ENCODE assay signal across 8 cellular contexts in the genomic region with DNA sequence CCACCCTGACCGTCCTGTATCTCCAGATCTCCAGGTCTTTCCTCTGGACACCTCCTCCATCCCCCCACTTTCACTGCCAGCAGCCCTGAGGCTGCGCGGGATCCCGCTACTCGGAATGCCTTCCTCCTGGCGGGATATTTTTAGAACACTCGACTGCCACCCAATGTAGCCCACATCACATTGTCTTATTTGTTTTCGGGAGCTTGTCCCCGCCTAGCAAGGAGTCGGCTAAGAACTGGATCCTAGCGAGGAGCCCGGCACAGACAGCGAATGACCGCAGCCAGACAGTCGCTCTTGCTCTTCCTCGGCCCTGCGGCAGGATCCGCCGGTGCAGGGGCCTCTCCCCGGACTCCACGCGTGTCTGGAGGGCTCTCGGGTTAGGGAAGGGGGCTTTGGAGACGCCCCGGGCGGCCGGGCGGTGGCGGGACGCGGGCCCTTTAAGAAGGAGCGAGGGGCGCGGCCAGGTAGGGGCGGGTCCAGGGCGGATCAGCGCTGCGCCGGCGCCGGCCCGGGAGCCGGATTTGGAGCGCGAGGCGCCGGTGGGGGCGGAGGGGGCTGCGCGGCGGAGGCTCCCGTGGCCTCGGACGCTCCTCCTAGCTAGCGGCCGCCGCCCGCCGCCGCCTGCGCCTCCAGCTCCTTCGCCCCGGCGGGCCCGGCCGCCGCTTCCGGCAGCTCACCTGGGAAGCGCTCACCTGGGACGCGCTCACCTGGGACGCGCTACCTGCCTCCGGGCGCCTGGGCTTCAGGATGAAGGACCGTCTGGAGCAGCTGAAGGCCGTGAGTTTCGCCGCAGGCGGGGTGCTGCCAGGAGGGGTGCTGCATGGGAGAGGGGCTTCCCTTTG. TPM values are rescaled to one million over a fixed set of nuclear protein-coding genes. Genes with fewer than 3 reads are reported as not detected.
A peak's percentile ranks its signal among the peaks of the same experiment; 100 is the strongest.
DNase-seq lines count a peak whose midpoint lies in the region; ATAC-seq and TF ChIP-seq lines count a peak whose summit lies in the region.

A gene (plus strand): TSS at position 518 of the 842 bp plus-strand sequence. CDS start 230 bp downstream, at position 748.

- H4K20me1 ChIP-seq in IMR-90 (ENCODE audit: insufficient read depth, low read length) (peaks cover 5% of the 10 kb centered on the region; the same call in 1 of the 2 replicates), neural progenitor cell (ENCODE audit: low read depth) (peaks cover 21% of the 10 kb centered on the region)

- H3K9ac ChIP-seq in IMR-90 (ENCODE audit: low read depth, low read length) (peak within 1 kb of the TSS; percentile 61), neural progenitor cell (peak within 1 kb of the TSS; percentile 61)

- in situ Hi-C loops in IMR-90 (cut with MboI; ENCODE audit: low sequenced_read_pairs): loop anchor here (5.0 kb wide), 1 partner anchor 47 kb away; no protein-coding TSS in a partner anchor

- H3K14ac ChIP-seq in IMR-90 (replicated peaks; ENCODE audit: low read depth, low read length): peak within 1 kb of the TSS; percentile 43

- peak within 1 kb of the TSS; percentile 78 for H2BK120ac ChIP-seq in IMR-90 (ENCODE audit: low read depth, low read length)

- no peak for TF ChIP-seq EP300 in stomach (IDR thresholded peaks at IDR 0.05)

- no peak for TF ChIP-seq RAD21 in IMR-90 (IDR thresholded peaks at IDR 0.05; ENCODE audit: low read length)

- dilution Hi-C loops in IMR-90 (cut with HindIII; ENCODE audit: low sequenced_read_pairs, unreplicated experiment): no loop called here

- BruUV-seq in Caco-2 (replicated peaks; lab: Mats Ljungman, UMichigan) (TSS peak; percentile 80), IMR-90 (replicated peaks; lab: Mats Ljungman, UMichigan) (no TSS peak)

- 0 out of 3 replicates have a peak within 1 kb of the TSS, but pooled peaks have one; percentile 70 for H2BK15ac ChIP-seq in IMR-90 (ENCODE audit: low read depth, low read length)

- peaks cover 22% of the 10 kb centered on the region for H3F3A ChIP-seq in neural progenitor cell (ENCODE audit: low read depth)

- H2BK20ac ChIP-seq in IMR-90 (ENCODE audit: low read depth, low read length): peak within 1 kb of the TSS; percentile 36; the same call in 1 of the 2 replicates

- H4K8ac ChIP-seq in IMR-90 (ENCODE audit: low read depth in 2 of 2, low read length in 2 of 2): peak within 1 kb of the TSS; percentile 16 to 66; a peak in 1 of 4 replicates

- H3K4ac ChIP-seq in IMR-90 (ENCODE audit: low read depth, low read length): peak within 1 kb of the TSS; percentile 68

- H3K4me3 Mint-ChIP-seq in Caco-2 (ENCODE audit: unreplicated experiment): peak within 1 kb of the TSS; percentile 83
- peak within 1 kb of the TSS; percentile 94 for H3K4me3 Mint-ChIP-seq in neural progenitor cell

- H2BK5ac ChIP-seq in IMR-90 (ENCODE audit: low read depth, low read length, poor library complexity, severe bottlenecking): peak within 1 kb of the TSS; percentile 62

- H3K27ac ChIP-seq in IMR-90 (ENCODE audit: insufficient read depth, low read length) (peak within 1 kb of the TSS; percentile 37), RWPE2 (ENCODE audit: poor library complexity, severe bottlenecking) (peak within 1 kb of the TSS; percentile 77), neural progenitor cell (no peak within 1 kb of the TSS), stomach (peak within 1 kb of the TSS; percentile 92 to 97 (median 95))

- TF ChIP-seq CTCF in Caco-2 (IDR thresholded peaks at IDR 0.05; ENCODE audit: insufficient read depth in 1 of 2, low read depth in 1 of 2, low read length in 1 of 2, severe bottlenecking in 1 of 2, unreplicated experiment in 1 of 2) (no peak), IMR-90 (conservative IDR thresholded peaks at IDR 0.05; ENCODE audit: low read depth, low read length) (no peak), RWPE2 (IDR thresholded peaks at IDR 0.05; ENCODE audit: poor library complexity, severe bottlenecking) (no peak), foreskin fibroblast (IDR thresholded peaks at IDR 0.05; ENCODE audit: low read depth, low read length) (no peak), neural progenitor cell (IDR thresholded peaks at IDR 0.05) (no peak), stomach (IDR thresholded peaks at IDR 0.05) (no peak)

- peak within 1 kb of the TSS; percentile 98 for H3K4me2 ChIP-seq in IMR-90 (ENCODE audit: low read depth, low read length)
- H3K4me2 ChIP-seq in neural progenitor cell: peak within 1 kb of the TSS; percentile 88

- ATAC-seq in GM21528 (IDR thresholded peaks at IDR 0.05; ENCODE audit: low FRiP score, unreplicated experiment): peak; percentile 70
- peak; percentile 83 for ATAC-seq in IMR-90 (ENCODE audit: low read depth)
- ATAC-seq in RWPE2 (ENCODE audit: low read depth): peak; percentile 70

- peak within 1 kb of the TSS; percentile 60; the same call in 1 of the 2 replicates for H2AK5ac ChIP-seq in IMR-90 (ENCODE audit: low read depth, low read length)

- H3K4me1 Mint-ChIP-seq in Caco-2 (ENCODE audit: low read depth, unreplicated experiment): peaks cover 20% of the 10 kb centered on the region
- peaks cover 20% of the 10 kb centered on the region for H3K4me1 Mint-ChIP-seq in neural progenitor cell

- H3K18ac ChIP-seq in IMR-90 (ENCODE audit: low read depth, low read length): peak within 1 kb of the TSS; percentile 84

- peak within 1 kb of the TSS; percentile 98 for H3K27ac Mint-ChIP-seq in Caco-2 (ENCODE audit: unreplicated experiment)
- H3K27ac Mint-ChIP-seq in neural progenitor cell: no peak within 1 kb of the TSS

- 1% methylated on average over 50 of the region's 80 CpGs; no CpG with 5 or more reads in 1 of the 2 experiments for WGBS in IMR-90 (ENCODE audit: extremely low coverage in 2 of 2, insufficient read length in 1 of 2), 2 experiments
- 0 to 1% (median 0%) methylated on average over 25 to 80 of the region's 80 CpGs for WGBS in stomach, 5 donors

- TF ChIP-seq POLR2A in IMR-90 (IDR thresholded peaks at IDR 0.05; ENCODE audit: low read depth, low read length) (no peak), stomach (IDR thresholded peaks at IDR 0.05) (no peak)

- H3K9me3 Mint-ChIP-seq in Caco-2 (ENCODE audit: unreplicated experiment) (no peaks in the 10 kb centered on the region), neural progenitor cell (no peaks in the 10 kb centered on the region)

- intact Hi-C loops in Caco-2 (cut with micrococcal nuclease; ENCODE audit: unreplicated experiment) (loop anchor here (1.0 to 10.0 kb wide), 7 partner anchors 21 to 580 kb away; a partner anchor contains a TSS), IMR-90 (cut with micrococcal nuclease) (loop anchor here (1.0 to 5.0 kb wide), 7 partner anchors 32 to 437 kb away; a partner anchor contains a TSS), stomach (cut with DNase I; ENCODE audit: low total_unique reads) (loop anchor here (5.0 kb wide), 1 partner anchor 47 kb away; no protein-coding TSS in a partner anchor)

- POLR2A ChIA-PET in Caco-2 (lab: Charles Lee) (interaction anchor here (0.5 to 4.0 kb wide), 10 partner anchors 10 to 140 kb away, joined by 3 to 18 read pairs (median 3); a partner anchor contains a TSS), IMR-90 (lab: Charles Lee; ENCODE audit: unreplicated experiment) (no interaction called here)

- CTCF ChIA-PET in Caco-2 (lab: Charles Lee): interaction anchor here (0.7 to 2.0 kb wide), 15 partner anchors 17 to 204 kb away, joined by 3 to 13 read pairs (median 5); a partner anchor contains a TSS
- CTCF ChIA-PET in IMR-90 (lab: Yijun Ruan, JAX): interaction anchor here (0.5 to 1.9 kb wide), 11 partner anchors 10 to 47 kb away, joined by 3 to 5 read pairs (median 3); no protein-coding TSS in a partner anchor

- no peaks in the 10 kb centered on the region for H3K9me3 ChIP-seq in Caco-2
- H3K9me3 ChIP-seq in IMR-90 (ENCODE audit: control insufficient read depth, insufficient read depth, low read length): no peaks in the 10 kb centered on the region
- H3K9me3 ChIP-seq in RWPE2 (ENCODE audit: severe bottlenecking): no peaks in the 10 kb centered on the region
- H3K9me3 ChIP-seq in neural progenitor cell (ENCODE audit: low read depth): no peaks in the 10 kb centered on the region
- no peaks in the 10 kb centered on the region for H3K9me3 ChIP-seq in stomach

- H3K4me1 ChIP-seq in Caco-2 (peaks cover 32% of the 10 kb centered on the region), IMR-90 (ENCODE audit: control insufficient read depth, insufficient read depth, low read length) (peaks cover 5% of the 10 kb centered on the region), RWPE2 (ENCODE audit: insufficient read depth, poor library complexity, severe bottlenecking) (peaks cover 16% of the 10 kb centered on the region), neural progenitor cell (no peaks in the 10 kb centered on the region), stomach (peaks cover 17 to 59% (median 51%) of the 10 kb centered on the region in 4 donors)

- H3K79me1 ChIP-seq in IMR-90 (ENCODE audit: low read depth in 1 of 2, low read length in 2 of 2): peaks cover 0 to 23% of the 10 kb centered on the region in 2 experiments; a peak in 3 of 4 replicates

- no peaks in the 10 kb centered on the region for H3K27me3 ChIP-seq in Caco-2 (replicated peaks; ENCODE audit: control insufficient read depth, insufficient read depth, low read length)
- H3K27me3 ChIP-seq in IMR-90 (ENCODE audit: control insufficient read depth, insufficient read depth, low read length): no peaks in the 10 kb centered on the region
- H3K27me3 ChIP-seq in RWPE2 (ENCODE audit: insufficient read depth, poor library complexity, severe bottlenecking): no peaks in the 10 kb centered on the region
- H3K27me3 ChIP-seq in neural progenitor cell: no peaks in the 10 kb centered on the region
- H3K27me3 ChIP-seq in stomach: no peaks in the 10 kb centered on the region

- peak within 1 kb of the TSS; percentile 64 for H4K91ac ChIP-seq in IMR-90 (ENCODE audit: insufficient read depth, low read depth, low read length)

- H3K36me3 ChIP-seq in Caco-2 (ENCODE audit: control insufficient read depth, insufficient read depth, low read length) (peaks cover 1% of the 10 kb centered on the region; the same call in 1 of the 2 replicates), IMR-90 (ENCODE audit: control insufficient read depth, insufficient read depth, low read length) (no peaks in the 10 kb centered on the region), RWPE2 (ENCODE audit: low read depth) (0 out of 2 replicates have a peak, but pooled peaks cover 8% of the 10 kb centered on the region), neural progenitor cell (no peaks in the 10 kb centered on the region), stomach (no peaks in the 10 kb centered on the region)

- DNase-seq in Caco-2: peak; percentile 74 to 88
- DNase-seq in IMR-90: peak; percentile 35
- DNase-seq in RWPE2 (ENCODE audit: low spot score): peak; percentile 73
- peak; percentile 15 to 71 (median 32) for DNase-seq in activated naive CD4-positive, alpha-beta T cell (lab: John Stamatoyannopoulos, UW)
- peak; percentile 75 to 86 for DNase-seq in foreskin fibroblast
- DNase-seq in neural progenitor cell (ENCODE audit: low spot score): peak; percentile 88
- DNase-seq in stomach: peak; percentile 87

- H3K27me3 Mint-ChIP-seq in Caco-2 (ENCODE audit: insufficient read depth, unreplicated experiment) (no peaks in the 10 kb centered on the region), neural progenitor cell (ENCODE audit: insufficient read depth, low read depth) (peaks cover 17% of the 10 kb centered on the region)

- H4K5ac ChIP-seq in IMR-90 (ENCODE audit: low read depth, low read length): peak within 1 kb of the TSS; percentile 73; the same call in 1 of the 2 replicates

- peaks cover 5% of the 10 kb centered on the region; the same call in 1 of the 2 replicates for H3K9me1 ChIP-seq in IMR-90 (ENCODE audit: insufficient read depth, low read length)

- peak within 1 kb of the TSS; percentile 93 for H2AK9ac ChIP-seq in IMR-90 (replicated peaks; ENCODE audit: low read depth, low read length, poor library complexity)

- H3K36me3 Mint-ChIP-seq in Caco-2 (ENCODE audit: insufficient read depth, unreplicated experiment) (peaks cover 50% of the 10 kb centered on the region), neural progenitor cell (no peaks in the 10 kb centered on the region)

- H2AFZ ChIP-seq in IMR-90 (replicated peaks; ENCODE audit: low read length, poor library complexity) (peak within 1 kb of the TSS; percentile 96), neural progenitor cell (replicated peaks) (peak within 1 kb of the TSS; percentile 95)

- H3K4me3 ChIP-seq in Caco-2 (ENCODE audit: low read depth, low read length) (peak within 1 kb of the TSS; percentile 96), IMR-90 (ENCODE audit: insufficient read depth, low read depth, low read length) (peak within 1 kb of the TSS; percentile 83), RWPE2 (ENCODE audit: severe bottlenecking) (peak within 1 kb of the TSS; percentile 86), foreskin fibroblast (ENCODE audit: low read depth in 1 of 2, low read length in 2 of 2) (peak within 1 kb of the TSS; percentile 66 to 81), neural progenitor cell (peak within 1 kb of the TSS; percentile 84), stomach (peak within 1 kb of the TSS; percentile 73 to 89 (median 83))

- H3K23ac ChIP-seq in IMR-90 (ENCODE audit: low read depth, low read length): peak within 1 kb of the TSS; percentile 70

- H3K79me2 ChIP-seq in neural progenitor cell (ENCODE audit: low read depth): peaks cover 44% of the 10 kb centered on the region

- no peak within 1 kb of the TSS; the same call in 1 of the 2 replicates for H3K56ac ChIP-seq in IMR-90 (ENCODE audit: extremely low read depth, insufficient read depth, low read length)

RNA-seq across cellular contexts. Expression of the gene that starts here (rescaled TPM):
- total RNA-seq in Caco-2 (2022) (178 and 181 TPM in 2 replicates), IMR-90 (2012; rRNA removed) (5.4 and 7.5 TPM in 2 replicates), neural progenitor cell (ENCODE audit: low replicate concordance) (34.8 and 52.4 TPM in 2 replicates), stomach (100 to 1,000 TPM in 1 of 5 donors, 10 to 100 TPM in 4; 56.2 to 267 (median 67.2) TPM)
- polyA plus RNA-seq in IMR-90 (2012; rRNA removed) (5.0 and 5.7 TPM in 2 replicates), stomach (10 to 100 TPM; 14.5 to 44.8 (median 21.7) TPM)
- 1.8 and 2.6 TPM in 2 replicates for polyA plus RNA-seq in IMR-90 (2012; cell fraction: cytosol; rRNA removed)
- 2.6 and 11.2 TPM in 2 replicates for polyA plus RNA-seq in IMR-90 (2012; cell fraction: nucleus; rRNA removed; ENCODE audit: low replicate concordance)

Comparison
In these comparisons a context has a peak if more than half of its experiments do, and no peak if none do; other contexts are left out.
1. DNase-seq: peak in every context shown above with its lines; median percentile 88 in neural progenitor cell; 87 in stomach; 81 in Caco-2; 80 in foreskin fibroblast; 73 in RWPE2; 35 in IMR-90; 32 in activated naive CD4-positive, alpha-beta T cell.